16 cellular contexts compared by ENCODE assay signal in the genomic region with DNA sequence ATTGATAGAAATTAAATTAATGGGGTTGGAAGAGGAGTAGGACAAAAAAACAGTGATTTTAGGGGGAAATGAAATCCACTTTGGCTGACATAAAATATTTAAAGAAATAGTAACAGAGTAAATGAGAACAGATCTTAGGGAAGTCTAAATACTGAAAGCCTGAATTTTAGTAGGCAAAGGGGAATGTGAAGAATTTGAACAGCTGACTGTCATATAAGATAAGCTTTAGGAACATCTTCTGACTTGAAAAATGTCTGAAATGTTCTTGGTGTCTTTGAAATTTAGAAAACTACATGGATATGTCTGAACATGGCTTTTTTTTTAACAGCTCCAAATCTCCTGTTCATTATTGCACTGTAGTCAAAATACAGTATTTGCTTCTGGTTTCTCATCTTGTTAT.
A peak's percentile ranks its signal among the peaks of the same experiment; 100 is the strongest.
DNase-seq lines count a peak whose midpoint lies in the region; ATAC-seq and TF ChIP-seq lines count a peak whose summit lies in the region.
"Had no signal": no experiment of that assay in that cellular context is flagged by ENCODE, and none has a peak within 500 bp of the region (broad histone marks: within the 10 kb centered on the region; RNA-seq: fewer than 3 reads in every experiment).

No MANE protein-coding gene starts in this region.

- H3K36me3 ChIP-seq in GM23248 (ENCODE audit: low read depth): no peaks in the 10 kb centered on the region
- H3K36me3 ChIP-seq in adipocyte (ENCODE audit: control insufficient read depth, insufficient read depth, low read length, severe bottlenecking): no peaks in the 10 kb centered on the region

- H3K4me3 Mint-ChIP-seq in nephron: no peak overlapping the region
- H3K4me3 Mint-ChIP-seq: B cell; CD4-positive, alpha-beta T cell; IgD-negative memory B cell had no signal

- no peaks in the 10 kb centered on the region for H4K20me1 ChIP-seq in GM23248 (ENCODE audit: insufficient read depth)

- H3K4me1 Mint-ChIP-seq in nephron: peaks cover 48% of the 10 kb centered on the region
- H3K4me1 Mint-ChIP-seq: B cell, IgD-negative memory B cell had no signal

- no peaks in the 10 kb centered on the region for H3K27me3 Mint-ChIP-seq in nephron (ENCODE audit: low read depth)
- H3K27me3 Mint-ChIP-seq: B cell; CD4-positive, alpha-beta T cell; IgD-negative memory B cell had no signal

- no peak overlapping the region for H3K27ac ChIP-seq in GM23248

- no peaks in the 10 kb centered on the region for H3K9me2 ChIP-seq in GM23248 (ENCODE audit: insufficient read depth)

- TF ChIP-seq CTCF in nephron (IDR thresholded peaks at IDR 0.05; ENCODE audit: unreplicated experiment in 3 of 3): no peak

- in situ Hi-C loops in GM23248 (cut with MboI): no loop called here

- H3K4me2 ChIP-seq in GM23248 (ENCODE audit: unreplicated experiment): no peak overlapping the region

- H2AFZ ChIP-seq in GM23248: peak overlapping the region; percentile 36; the same call in 1 of the 2 replicates

- DNase-seq in GM23248 (no peak), adipocyte (ENCODE audit: low read depth) (peak; percentile 26), iris pigment epithelial cell (ENCODE audit: low read depth) (peak; percentile 10), SHP77 (lab: John Stamatoyannopoulos, UW) (no peak), SK-N-DZ (ENCODE audit: low spot score) (no peak)
- no peak for DNase-seq in effector CD8-positive, alpha-beta T cell (lab: John Stamatoyannopoulos, UW)
- DNase-seq: C1 segment of cervical spinal cord; CD4-positive, alpha-beta T cell; COR-L47; DND-41; GF-D8; H7 had no signal

- peak overlapping the region; percentile 58 to 89 (median 79) for H3K27ac Mint-ChIP-seq in nephron
- H3K27ac Mint-ChIP-seq: B cell; CD4-positive, alpha-beta T cell; IgD-negative memory B cell had no signal

- H3K36me3 Mint-ChIP-seq in nephron (ENCODE audit: low read depth): no peaks in the 10 kb centered on the region
- H3K36me3 Mint-ChIP-seq: IgD-negative memory B cell had no signal

- ATAC-seq in GM19455 (IDR thresholded peaks at IDR 0.05; ENCODE audit: unreplicated experiment): no peak

- H3K79me2 ChIP-seq in GM23248 (ENCODE audit: insufficient read depth): no peaks in the 10 kb centered on the region

- peaks cover 22% of the 10 kb centered on the region for H3K4me1 ChIP-seq in GM23248 (ENCODE audit: insufficient read depth)
- peaks cover 26% of the 10 kb centered on the region for H3K4me1 ChIP-seq in adipocyte (ENCODE audit: control insufficient read depth, insufficient read depth, low read length)

- H3K27me3 ChIP-seq in GM23248 (replicated peaks; ENCODE audit: insufficient read depth) (no peaks in the 10 kb centered on the region), adipocyte (replicated peaks; ENCODE audit: control insufficient read depth, insufficient read depth, low read length) (no peaks in the 10 kb centered on the region)

- H3K4me3 ChIP-seq in GM23248: no peak overlapping the region
- no peak overlapping the region for H3K4me3 ChIP-seq in adipocyte (ENCODE audit: low read length)

- no peaks in the 10 kb centered on the region for H3F3A ChIP-seq in GM23248 (ENCODE audit: insufficient read depth)

- no peaks in the 10 kb centered on the region for H3K9me3 Mint-ChIP-seq in nephron
- H3K9me3 Mint-ChIP-seq: CD4-positive, alpha-beta T cell had no signal

- H3K9ac ChIP-seq in GM23248: no peak overlapping the region
- H3K9ac ChIP-seq in adipocyte (ENCODE audit: low read length): peak overlapping the region; percentile 37

- H3K9me3 ChIP-seq in GM23248 (ENCODE audit: low read depth): no peaks in the 10 kb centered on the region
- no peaks in the 10 kb centered on the region for H3K9me3 ChIP-seq in adipocyte (ENCODE audit: control insufficient read depth, low read length)

Comparison
In these comparisons a context has a peak if more than half of its experiments do, and no peak if none do; other contexts are left out.
1. DNase-seq: peak in adipocyte (single experiment) and iris pigment epithelial cell (single experiment); none in GM23248 (single experiment), effector CD8-positive, alpha-beta T cell (single experiment), SHP77 (0 of 2) and SK-N-DZ (single experiment).